In the genomic region with DNA sequence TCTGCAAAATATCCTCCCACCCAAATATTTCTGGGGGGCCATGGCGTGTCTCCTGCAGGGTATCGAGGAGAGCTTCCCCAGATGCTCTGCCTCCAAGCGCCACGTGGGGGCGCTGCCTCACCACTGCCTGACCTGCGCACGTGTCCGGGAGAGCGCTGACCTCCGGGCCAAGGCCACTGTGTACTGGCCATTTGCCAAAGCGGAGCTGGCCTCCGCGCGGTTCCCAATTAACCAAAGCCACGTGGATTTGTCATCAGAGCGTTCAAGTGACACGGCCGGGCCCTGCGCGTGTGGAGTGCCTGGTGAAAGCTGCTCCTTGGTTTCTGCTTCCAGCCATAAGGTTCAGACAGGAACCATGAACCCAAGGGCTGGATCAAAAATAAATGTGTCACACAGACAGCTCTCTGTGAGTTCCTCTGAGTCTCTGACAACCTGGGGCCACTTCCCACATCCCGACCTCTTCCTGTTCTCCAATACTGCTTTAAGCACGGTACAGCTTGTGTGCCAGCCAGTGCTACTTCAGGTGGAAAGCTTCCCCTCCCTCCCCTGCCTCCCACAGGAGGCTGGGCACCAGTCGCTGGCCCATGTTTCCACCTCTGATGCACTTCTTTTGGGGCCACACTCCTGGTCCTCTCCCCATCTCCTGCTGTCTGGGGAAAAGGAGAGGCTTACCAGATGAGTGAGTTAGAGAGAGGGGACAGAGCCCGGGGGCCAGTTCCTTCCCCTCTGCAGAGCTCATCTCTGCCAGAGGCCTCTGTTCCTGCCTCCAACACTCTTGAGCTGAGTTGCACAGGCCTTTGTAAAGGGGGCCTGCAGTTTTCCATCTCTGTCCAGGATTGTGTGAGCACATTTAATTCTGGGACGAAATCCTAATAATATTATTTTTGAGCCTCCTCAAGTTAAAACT, we compare ENCODE assay signal across 8 cellular contexts. TPM values are rescaled to one million over a fixed set of nuclear protein-coding genes. Genes with fewer than 3 reads are reported as not detected.
DNase-seq lines count a peak whose midpoint lies in the region; ATAC-seq and TF ChIP-seq lines count a peak whose summit lies in the region.

No MANE protein-coding gene starts in this region.

- POLR2A ChIA-PET in CD8-positive, alpha-beta memory T cell (lab: Charles Lee) = no interaction called here

- H4K20me1 ChIP-seq in BLaER1 treated with 17β-estradiol and CSF1 and Interleukin-3, amounts not matched to agents 10 nM and 100 nM = no peaks in the 10 kb centered on the region

- intact Hi-C loops in esophagus muscularis mucosa (cut with DNase I) = no loop called here

- no peaks in the 10 kb centered on the region for H3K36me3 Mint-ChIP-seq in nephron (ENCODE audit: low read depth)
- H3K36me3 Mint-ChIP-seq in CD8-positive, alpha-beta memory T cell = no peaks in the 10 kb centered on the region

- peak overlapping the region; percentile 40 to 60 (median 50) for H3K4me3 Mint-ChIP-seq in nephron
- peak overlapping the region in 1 of 7 donors; percentile 52 for H3K4me3 Mint-ChIP-seq in CD8-positive, alpha-beta memory T cell

- no peaks in the 10 kb centered on the region for H3K27me3 Mint-ChIP-seq in nephron (ENCODE audit: low read depth)
- no peaks in the 10 kb centered on the region for H3K27me3 Mint-ChIP-seq in CD8-positive, alpha-beta memory T cell

- H3K27ac ChIP-seq in BLaER1 treated with 17β-estradiol and CSF1 and Interleukin-3, amounts not matched to agents 10 nM and 100 nM = no peak overlapping the region
- no peak overlapping the region for H3K27ac ChIP-seq in esophagus muscularis mucosa (replicated peaks in 1 of 4)
- H3K27ac ChIP-seq in CD8-positive, alpha-beta memory T cell (ENCODE audit: low read depth, low read length) = no peak overlapping the region

- H3K9me3 Mint-ChIP-seq in nephron = no peaks in the 10 kb centered on the region
- peaks cover 0 to 2% (median 0%) of the 10 kb centered on the region in 5 donors for H3K9me3 Mint-ChIP-seq in CD8-positive, alpha-beta memory T cell

- ATAC-seq in GM18508 (IDR thresholded peaks at IDR 0.05; ENCODE audit: insufficient read depth, unreplicated experiment) (peak; percentile 57), HG03432 (IDR thresholded peaks at IDR 0.05; ENCODE audit: unreplicated experiment) (peak; percentile 84)

- 56% methylated on average over 9 of the region's 25 CpGs for WGBS in esophagus muscularis mucosa

- H3K27me3 ChIP-seq in BLaER1 treated with 17β-estradiol and CSF1 and Interleukin-3, amounts not matched to agents 10 nM and 100 nM = no peaks in the 10 kb centered on the region
- no peaks in the 10 kb centered on the region for H3K27me3 ChIP-seq in esophagus muscularis mucosa
- H3K27me3 ChIP-seq in CD8-positive, alpha-beta memory T cell (ENCODE audit: insufficient read depth, low read length, poor library complexity, severe bottlenecking) = no peaks in the 10 kb centered on the region

- no peak overlapping the region for H3K27ac Mint-ChIP-seq in nephron
- H3K27ac Mint-ChIP-seq in CD8-positive, alpha-beta memory T cell = peak overlapping the region in 1 of 8 donors; percentile 74

- no peaks in the 10 kb centered on the region for H3K36me3 ChIP-seq in BLaER1 treated with 17β-estradiol and CSF1 and Interleukin-3, amounts not matched to agents 10 nM and 100 nM
- no peaks in the 10 kb centered on the region for H3K36me3 ChIP-seq in esophagus muscularis mucosa
- H3K36me3 ChIP-seq in CD8-positive, alpha-beta memory T cell (ENCODE audit: insufficient read depth, low read length) = no peaks in the 10 kb centered on the region

- peaks cover 5 to 13% (median 10%) of the 10 kb centered on the region in 10 experiments; a peak in 17 of 20 replicates for H3K4me1 ChIP-seq in BLaER1 treated with 17β-estradiol and CSF1 and Interleukin-3, amounts not matched to agents 10 nM and 100 nM
- peaks cover 7 to 9% (median 8%) of the 10 kb centered on the region in 4 donors for H3K4me1 ChIP-seq in esophagus muscularis mucosa
- H3K4me1 ChIP-seq in CD8-positive, alpha-beta memory T cell (ENCODE audit: insufficient read depth, low read length) = no peaks in the 10 kb centered on the region

- H3K4me1 Mint-ChIP-seq in nephron = peaks cover 4% of the 10 kb centered on the region
- H3K4me1 Mint-ChIP-seq in CD8-positive, alpha-beta memory T cell = peaks cover 0 to 4% (median 4%) of the 10 kb centered on the region in 3 donors

- CTCF ChIA-PET in CD8-positive, alpha-beta memory T cell (lab: Charles Lee) = no interaction called here

- H3K9me3 ChIP-seq in BLaER1 treated with 17β-estradiol and CSF1 and Interleukin-3, amounts not matched to agents 10 nM and 100 nM (replicated peaks in 1 of 11) = no peaks in the 10 kb centered on the region
- no peaks in the 10 kb centered on the region for H3K9me3 ChIP-seq in esophagus muscularis mucosa
- no peaks in the 10 kb centered on the region for H3K9me3 ChIP-seq in CD8-positive, alpha-beta memory T cell (ENCODE audit: low read length)

- no peak for TF ChIP-seq POLR2A in esophagus muscularis mucosa (IDR thresholded peaks at IDR 0.05; ENCODE audit: low read depth)

- peak overlapping the region; percentile 3 to 55 (median 39); a peak in 18 of 22 replicates for H3K4me2 ChIP-seq in BLaER1 treated with 17β-estradiol and CSF1 and Interleukin-3, amounts not matched to agents 10 nM and 100 nM

- TF ChIP-seq CTCF in esophagus muscularis mucosa (IDR thresholded peaks at IDR 0.05) (peak; percentile 87 to 93 (median 87)), nephron (IDR thresholded peaks at IDR 0.05; ENCODE audit: unreplicated experiment in 3 of 3) (peak; percentile 93 to 98 (median 94))

- no peak overlapping the region for H3K4me3 ChIP-seq in BLaER1 treated with 17β-estradiol and CSF1 and Interleukin-3, amounts not matched to agents 10 nM and 100 nM
- peak overlapping the region in 3 of 4 donors; percentile 19 to 44 (median 20) for H3K4me3 ChIP-seq in esophagus muscularis mucosa
- H3K4me3 ChIP-seq in CD8-positive, alpha-beta memory T cell (ENCODE audit: low read length) = no peak overlapping the region

- H3K9ac ChIP-seq in BLaER1 treated with 17β-estradiol and CSF1 and Interleukin-3, amounts not matched to agents 10 nM and 100 nM = no peak overlapping the region

- peak; percentile 23 to 27 for DNase-seq in SHP77 (lab: John Stamatoyannopoulos, UW)
- DNase-seq in esophagus muscularis mucosa (ENCODE audit: extremely low spot score) = no peak
- no peak for DNase-seq in epidermal melanocyte (ENCODE audit: insufficient read length, low spot score)
- no peak for DNase-seq in CD8-positive, alpha-beta memory T cell

- TF ChIP-seq EP300 in esophagus muscularis mucosa (IDR thresholded peaks at IDR 0.05) = no peak

RNA-seq across cellular contexts. Expression of gene ZP4, which starts 26.1 kb away (rescaled TPM):
- not detected for total RNA-seq in esophagus muscularis mucosa
- total RNA-seq in CD8-positive, alpha-beta memory T cell = not detected
- polyA plus RNA-seq in CD8-positive, alpha-beta memory T cell = not detected

Comparison
In these comparisons a context has a peak if more than half of its experiments do, and no peak if none do; other contexts are left out.
1. H3K4me3 ChIP-seq: peak in esophagus muscularis mucosa (3 of 4); none in BLaER1 treated with 17β-estradiol and CSF1 and Interleukin-3, amounts not matched to agents 10 nM and 100 nM (0 of 10) and CD8-positive, alpha-beta memory T cell (single experiment).
2. DNase-seq: peak in SHP77 (2 of 2); none in esophagus muscularis mucosa (single experiment), epidermal melanocyte (single experiment) and CD8-positive, alpha-beta memory T cell (0 of 5).